ENCODE assay signal across 14 cellular contexts in genomic region chr1:112317140-112317539, GRCh38.
DNase-seq lines count a peak whose midpoint lies in the region; ATAC-seq and TF ChIP-seq lines count a peak whose summit lies in the region.
"Had no signal": no experiment of that assay in that cellular context is flagged by ENCODE, and none has a peak within 500 bp of the region (broad histone marks: within the 10 kb centered on the region; RNA-seq: fewer than 3 reads in every experiment).

No MANE protein-coding gene starts in this region.

- H3K9me3 ChIP-seq in mucosa of descending colon, result no peaks in the 10 kb centered on the region
- no peaks in the 10 kb centered on the region for H3K9me3 ChIP-seq in transverse colon

- no peak for TF ChIP-seq EP300 in transverse colon (IDR thresholded peaks at IDR 0.05; ENCODE audit: low read depth)

- DNase-seq in NCI-H2227 (lab: John Stamatoyannopoulos, UW; ENCODE audit: unreplicated experiment) (peak; percentile 28), mucosa of descending colon (no peak), transverse colon (no peak), SW 1271 (lab: John Stamatoyannopoulos, UW) (no peak)
- DNase-seq: activated CD8-positive, alpha-beta memory T cell treated with anti-CD3 and anti-CD28 coated beads, Interleukin-2, amount 10 ng/mL, durations not matched to agents 7 days and 5 days; effector CD4-positive, alpha-beta T cell; EL; H9; NCI-H1694; PC-3; stimulated activated naive CD4-positive, alpha-beta T cell had no signal

- peak overlapping the region in 2 of 5 experiments; percentile 2 to 26 for H3K4me3 Mint-ChIP-seq in brain
- H3K4me3 Mint-ChIP-seq: activated CD8-positive, alpha-beta memory T cell treated with anti-CD3 and anti-CD28 coated beads, Interleukin-2, amount 10 ng/mL, durations not matched to agents 7 days and 5 days; H9 had no signal

- TF ChIP-seq CTCF in brain (conservative IDR thresholded peaks at IDR 0.05), result no peak
- TF ChIP-seq CTCF in mucosa of descending colon (IDR thresholded peaks at IDR 0.05), result no peak
- TF ChIP-seq CTCF in transverse colon (IDR thresholded peaks at IDR 0.05), result no peak

- H3K27ac Mint-ChIP-seq in brain, result peak overlapping the region in 3 of 5 experiments; percentile 41 to 74 (median 48)
- H3K27ac Mint-ChIP-seq: activated CD8-positive, alpha-beta memory T cell treated with anti-CD3 and anti-CD28 coated beads, Interleukin-2, amount 10 ng/mL, durations not matched to agents 7 days and 5 days had no signal

- TF ChIP-seq POLR2A in transverse colon (IDR thresholded peaks at IDR 0.05), result no peak

- ATAC-seq in mucosa of descending colon, result peak; percentile 18
- no peak for ATAC-seq in HG03025 (IDR thresholded peaks at IDR 0.05; ENCODE audit: low FRiP score, unreplicated experiment)
- ATAC-seq in GM19395 (IDR thresholded peaks at IDR 0.05; ENCODE audit: unreplicated experiment), result no peak
- ATAC-seq: activated CD8-positive, alpha-beta memory T cell treated with anti-CD3 and anti-CD28 coated beads, Interleukin-2, amount 10 ng/mL, durations not matched to agents 7 days and 5 days; PC-3 had no signal

- H3K27me3 Mint-ChIP-seq in brain, result peaks cover 14% of the 10 kb centered on the region

- H3K4me1 ChIP-seq in mucosa of descending colon (ENCODE audit: low read depth) (no peaks in the 10 kb centered on the region), transverse colon (peaks cover 0 to 10% (median 4%) of the 10 kb centered on the region in 4 donors)

- H3K36me3 ChIP-seq in mucosa of descending colon (ENCODE audit: low read depth), result no peaks in the 10 kb centered on the region
- H3K36me3 ChIP-seq in transverse colon, result no peaks in the 10 kb centered on the region

- intact Hi-C loops in mucosa of descending colon (cut with DNase I, micrococcal nuclease), result no loop called here
- intact Hi-C loops in transverse colon (cut with DNase I; ENCODE audit: low total_unique reads), result no loop called here

- H3K27me3 ChIP-seq in transverse colon, result no peaks in the 10 kb centered on the region

- in situ Hi-C loops in transverse colon (cut with MboI; ENCODE audit: low pct_ligation_motif_present in 1 of 4, low pct_unique_long_range_greater_than_20kb in 1 of 4, low sequenced_read_pairs in 3 of 4), result no loop called here

- WGBS in transverse colon (ENCODE audit: low coverage in 1 of 2), 2 donors, result 20 to 39% methylated on average over 1 to 2 of the region's 2 CpGs

- H3K4me3 ChIP-seq in mucosa of descending colon (no peak overlapping the region), transverse colon (no peak overlapping the region)

- H3K36me3 Mint-ChIP-seq in brain, result no peaks in the 10 kb centered on the region
- H3K36me3 Mint-ChIP-seq: activated CD8-positive, alpha-beta memory T cell treated with anti-CD3 and anti-CD28 coated beads, Interleukin-2, amount 10 ng/mL, durations not matched to agents 7 days and 5 days had no signal

- H3K27ac ChIP-seq in transverse colon, result peak overlapping the region; percentile 47 to 67 (median 60)

- H3K9me3 Mint-ChIP-seq in brain, result no peaks in the 10 kb centered on the region

- peaks cover 55% of the 10 kb centered on the region for H3K4me1 Mint-ChIP-seq in brain
- H3K4me1 Mint-ChIP-seq: activated CD8-positive, alpha-beta memory T cell treated with anti-CD3 and anti-CD28 coated beads, Interleukin-2, amount 10 ng/mL, durations not matched to agents 7 days and 5 days had no signal
